ENCODE assay signal across 7 cellular contexts in genomic region chr12:71410844-71411243, GRCh38. TPM values are rescaled to one million over a fixed set of nuclear protein-coding genes. Genes with fewer than 3 reads are reported as not detected.
"Had no signal": no experiment of that assay in that cellular context is flagged by ENCODE, and none has a peak within 500 bp of the region (broad histone marks: within the 10 kb centered on the region; RNA-seq: fewer than 3 reads in every experiment).

No MANE protein-coding gene starts in this region.

- DNase-seq: H9, HCEC 1CT, HFFc6, IMR-90, KG1 had no signal

- H3K4me3 Mint-ChIP-seq: GM23338, H9, HFFc6 had no signal

- ATAC-seq: GM23338, K562 had no signal

- H3K4me1 Mint-ChIP-seq: GM23338, H9 had no signal

- H3K27ac Mint-ChIP-seq: GM23338, H9, HFFc6 had no signal

RNA-seq across cellular contexts. Expression of gene LGR5, which starts 28.8 kb away (rescaled TPM):
- total RNA-seq: HFFc6, IMR-90, K562 had no signal
